15 cellular contexts compared by ENCODE assay signal in genomic region chr21:16113052-16113715, GRCh38.
DNase-seq lines count a peak whose midpoint lies in the region; ATAC-seq and TF ChIP-seq lines count a peak whose summit lies in the region.
"Had no signal": no experiment of that assay in that cellular context is flagged by ENCODE, and none has a peak within 500 bp of the region (broad histone marks: within the 10 kb centered on the region; RNA-seq: fewer than 3 reads in every experiment).

No MANE protein-coding gene starts in this region.

- no peaks in the 10 kb centered on the region for H3K36me3 ChIP-seq in esophagus squamous epithelium
- H3K36me3 ChIP-seq in mesenchymal stem cell (ENCODE audit: control insufficient read depth in 1 of 2, insufficient read depth in 2 of 2, low read depth in 1 of 2, low read length in 2 of 2) = no peaks in the 10 kb centered on the region
- no peaks in the 10 kb centered on the region for H3K36me3 ChIP-seq in vagina

- DNase-seq in Right ventricle myocardium inferior (ENCODE audit: missing footprints) = no peak
- DNase-seq in cardiac septum (ENCODE audit: low spot score) = no peak
- no peak for DNase-seq in esophagus squamous epithelium (lab: John Stamatoyannopoulos, UW)
- peak; percentile 34 for DNase-seq in mesenchymal stem cell
- DNase-seq in vagina (ENCODE audit: extremely low spot score in 2 of 2) = no peak
- DNase-seq in ureter (ENCODE audit: low spot score) = no peak
- DNase-seq: CD4-positive, CD25-positive, alpha-beta regulatory T cell; effector memory CD4-positive, alpha-beta T cell; EL; mammary epithelial cell; MM.1S; NCI-H2029; T-helper 1 cell had no signal

- no peak overlapping the region for H2BK12ac ChIP-seq in mesenchymal stem cell (ENCODE audit: low read length in 2 of 2)

- H2BK15ac ChIP-seq in mesenchymal stem cell (ENCODE audit: low read depth, poor library complexity, severe bottlenecking) = no peak overlapping the region

- H3K9me3 ChIP-seq in esophagus squamous epithelium = peaks cover 0 to 9% (median 0%) of the 10 kb centered on the region in 3 donors
- no peaks in the 10 kb centered on the region for H3K9me3 ChIP-seq in mesenchymal stem cell (ENCODE audit: control insufficient read depth, low read length)
- no peaks in the 10 kb centered on the region for H3K9me3 ChIP-seq in vagina

- H2AFZ ChIP-seq in mesenchymal stem cell (ENCODE audit: low read depth, low read length) = no peak overlapping the region

- no peak overlapping the region for H3K4ac ChIP-seq in mesenchymal stem cell (ENCODE audit: low read depth in 1 of 2, low read length in 2 of 2)

- no peak overlapping the region for H3K14ac ChIP-seq in mesenchymal stem cell (ENCODE audit: low read length in 2 of 2)

- no peak overlapping the region for H3K4me2 ChIP-seq in mesenchymal stem cell (ENCODE audit: low read length, poor library complexity, severe bottlenecking)

- no peak overlapping the region for H3K18ac ChIP-seq in mesenchymal stem cell (ENCODE audit: low read depth in 1 of 2, low read length in 2 of 2)

- no peak overlapping the region for H2AK5ac ChIP-seq in mesenchymal stem cell (ENCODE audit: low read length, severe bottlenecking)

- no peak overlapping the region for H2BK120ac ChIP-seq in mesenchymal stem cell (ENCODE audit: low read depth, low read length)

- peak overlapping the region; percentile 27 for H3K9ac ChIP-seq in mesenchymal stem cell (ENCODE audit: low read length)

- H3K23ac ChIP-seq in mesenchymal stem cell (ENCODE audit: low read length in 2 of 2) = no peak overlapping the region

- TF ChIP-seq CTCF in esophagus squamous epithelium (IDR thresholded peaks at IDR 0.05) (no peak), vagina (IDR thresholded peaks at IDR 0.05) (no peak)

- H3K4me1 ChIP-seq in esophagus squamous epithelium (peaks cover 0 to 19% (median 0%) of the 10 kb centered on the region in 3 donors), mesenchymal stem cell (ENCODE audit: control insufficient read depth, insufficient read depth, low read depth, low read length) (no peaks in the 10 kb centered on the region), vagina (peaks cover 20% of the 10 kb centered on the region)

- H2BK5ac ChIP-seq in mesenchymal stem cell (ENCODE audit: low read depth, low read length, poor library complexity, severe bottlenecking) = no peak overlapping the region

- no peak overlapping the region for H4K8ac ChIP-seq in mesenchymal stem cell (ENCODE audit: low read length)

- H3K27me3 ChIP-seq in esophagus squamous epithelium (no peaks in the 10 kb centered on the region), mesenchymal stem cell (ENCODE audit: control insufficient read depth in 1 of 2, insufficient read depth in 1 of 2, low read length in 2 of 2) (no peaks in the 10 kb centered on the region), vagina (no peaks in the 10 kb centered on the region)

- 42 to 43% methylated on average over 2 of the region's 2 CpGs for whole genome bisulfite sequencing in esophagus squamous epithelium, 2 donors
- 16% methylated on average over 2 of the region's 2 CpGs for WGBS in mesenchymal stem cell

- TF ChIP-seq POLR2A in esophagus squamous epithelium (IDR thresholded peaks at IDR 0.05) (no peak), vagina (IDR thresholded peaks at IDR 0.05) (no peak)

- H3K4me3 ChIP-seq in esophagus squamous epithelium = peak overlapping the region in 1 of 4 donors; percentile 13
- H3K4me3 ChIP-seq in mesenchymal stem cell (ENCODE audit: insufficient read depth in 1 of 2, low read depth in 1 of 2, low read length in 2 of 2) = no peak overlapping the region
- H3K4me3 ChIP-seq in vagina = no peak overlapping the region

- H4K91ac ChIP-seq in mesenchymal stem cell (ENCODE audit: low read length) = no peak overlapping the region

- no peaks in the 10 kb centered on the region for H3K79me1 ChIP-seq in mesenchymal stem cell (replicated peaks; ENCODE audit: low read length, poor library complexity, severe bottlenecking)

- peak overlapping the region in 3 of 4 donors; percentile 14 to 68 (median 59) for H3K27ac ChIP-seq in esophagus squamous epithelium
- no peak overlapping the region for H3K27ac ChIP-seq in mesenchymal stem cell (ENCODE audit: low read length, poor library complexity, severe bottlenecking)
- peak overlapping the region; percentile 63 for H3K27ac ChIP-seq in vagina

- intact Hi-C loops in Right ventricle myocardium inferior (cut with DNase I) (no loop called here), cardiac septum (cut with DNase I) (no loop called here), esophagus squamous epithelium (cut with DNase I) (no loop called here), vagina (cut with DNase I) (no loop called here)

- ATAC-seq in Right ventricle myocardium inferior (peak; percentile 39), HG02610 (IDR thresholded peaks at IDR 0.05; ENCODE audit: unreplicated experiment) (no peak), GM19463 (IDR thresholded peaks at IDR 0.05; ENCODE audit: unreplicated experiment) (no peak)
